ENCODE assay signal across 8 cellular contexts in genomic region chr12:53625946-53626701, GRCh38. TPM values are rescaled to one million over a fixed set of nuclear protein-coding genes. Genes with fewer than 3 reads are reported as not detected.
DNase-seq lines count a peak whose midpoint lies in the region; ATAC-seq, FAIRE-seq and TF ChIP-seq lines count a peak whose summit lies in the region.

Gene ATF7, minus strand, starts transcription at chr12:53626382. Its CDS starts 25,382 bp downstream, at chr12:53601000.

- H3K27ac Mint-ChIP-seq in activated T-cell treated with anti-CD3 and anti-CD28 coated beads, Interleukin-2, amount 50 U/mL, for 72 hours, result peak within 1 kb of the TSS; percentile 99

- peaks cover 37% of the 10 kb centered on the region for H3K4me1 Mint-ChIP-seq in activated T-cell treated with anti-CD3 and anti-CD28 coated beads, Interleukin-2, amount 50 U/mL, for 72 hours (ENCODE audit: low read depth)

- TF ChIP-seq EP300 in esophagus muscularis mucosa (IDR thresholded peaks at IDR 0.05), result no peak

- H3K4me1 ChIP-seq in esophagus muscularis mucosa (peaks cover 32 to 52% (median 47%) of the 10 kb centered on the region in 4 donors), muscle layer of duodenum (ENCODE audit: control insufficient read depth in 1 of 2, insufficient read depth in 2 of 2, low read length in 2 of 2) (peaks cover 16 to 22% of the 10 kb centered on the region in 2 donors)

- H3K4me3 ChIP-seq in esophagus muscularis mucosa, result peak within 1 kb of the TSS; percentile 61 to 91 (median 68)
- H3K4me3 ChIP-seq in muscle layer of duodenum (ENCODE audit: low read depth in 1 of 2, low read length in 2 of 2), result peak within 1 kb of the TSS; percentile 73 to 92

- TF ChIP-seq CTCF in esophagus muscularis mucosa (IDR thresholded peaks at IDR 0.05), result peak in 1 of 3 experiments; percentile 18

- H3K27ac ChIP-seq in KOPT-K1 (ENCODE audit: low read depth, low read length, poor library complexity, severe bottlenecking), result peak within 1 kb of the TSS; percentile 86
- peak within 1 kb of the TSS; percentile 86 to 92 (median 92) for H3K27ac ChIP-seq in esophagus muscularis mucosa (replicated peaks in 1 of 4)
- H3K27ac ChIP-seq in muscle layer of duodenum (ENCODE audit: low read length), result peak within 1 kb of the TSS; percentile 92

- DNase-seq in DMS79 (lab: John Stamatoyannopoulos, UW), result peak; percentile 77
- peak; percentile 90 for DNase-seq in RCC 7860 (ENCODE audit: low spot score)
- peak; percentile 98 to 99 for DNase-seq in activated T-cell treated with anti-CD3 and anti-CD28 coated beads, Interleukin-2, amount 50 U/mL, for 72 hours
- peak; percentile 100 for DNase-seq in esophagus muscularis mucosa (ENCODE audit: extremely low spot score)
- DNase-seq in stimulated activated CD8-positive, alpha-beta memory T cell treated with anti-CD3 and anti-CD28 coated beads, Interleukin-7, amount 100 ng/mL, for 4 hours (ENCODE audit: low read depth in 2 of 2), result peak; percentile 94 to 96

- FAIRE-seq in RCC 7860 (lab: Jason Lieb, UNC), result peak; percentile 76

- peaks cover 1 to 2% of the 10 kb centered on the region in 2 donors for H3K36me3 Mint-ChIP-seq in activated T-cell treated with anti-CD3 and anti-CD28 coated beads, Interleukin-2, amount 50 U/mL, for 72 hours (ENCODE audit: insufficient read depth in 2 of 2)

- H3K36me3 ChIP-seq in KOPT-K1 (ENCODE audit: insufficient read depth, low read length) (no peaks in the 10 kb centered on the region), esophagus muscularis mucosa (no peaks in the 10 kb centered on the region), muscle layer of duodenum (ENCODE audit: control insufficient read depth in 1 of 2, insufficient read depth in 2 of 2, low read length in 2 of 2) (peaks cover 0 to 4% of the 10 kb centered on the region in 2 donors)

- 0% methylated on average over 38 of the region's 48 CpGs for WGBS in esophagus muscularis mucosa

- TF ChIP-seq POLR2A in esophagus muscularis mucosa (IDR thresholded peaks at IDR 0.05; ENCODE audit: low read depth), result no peak

- no peaks in the 10 kb centered on the region for H3K9me3 ChIP-seq in KOPT-K1 (ENCODE audit: insufficient read depth, low read length, poor library complexity, severe bottlenecking)
- H3K9me3 ChIP-seq in esophagus muscularis mucosa, result no peaks in the 10 kb centered on the region
- no peaks in the 10 kb centered on the region for H3K9me3 ChIP-seq in muscle layer of duodenum (ENCODE audit: control insufficient read depth in 1 of 2, low read length in 2 of 2)

- intact Hi-C loops in esophagus muscularis mucosa (cut with DNase I), result loop anchor here (5.0 kb wide), 1 partner anchor 51 kb away; the partner anchor contains the start of gene ATP5MC2

- peak within 1 kb of the TSS; percentile 99 to 100 for H3K4me3 Mint-ChIP-seq in activated T-cell treated with anti-CD3 and anti-CD28 coated beads, Interleukin-2, amount 50 U/mL, for 72 hours

- H3K27me3 Mint-ChIP-seq in activated T-cell treated with anti-CD3 and anti-CD28 coated beads, Interleukin-2, amount 50 U/mL, for 72 hours (ENCODE audit: low read depth), result no peaks in the 10 kb centered on the region

- H3K27me3 ChIP-seq in esophagus muscularis mucosa, result no peaks in the 10 kb centered on the region
- H3K27me3 ChIP-seq in muscle layer of duodenum (ENCODE audit: low read depth, low read length), result no peaks in the 10 kb centered on the region

- H3K9me3 Mint-ChIP-seq in activated T-cell treated with anti-CD3 and anti-CD28 coated beads, Interleukin-2, amount 50 U/mL, for 72 hours, result no peaks in the 10 kb centered on the region

- ATAC-seq in GM21786 (IDR thresholded peaks at IDR 0.05; ENCODE audit: unreplicated experiment), result peak; percentile 93
- peak; percentile 97 for ATAC-seq in activated T-cell treated with anti-CD3 and anti-CD28 coated beads, Interleukin-2, amount 50 U/mL, for 72 hours (replicated peaks in 1 of 2)

RNA-seq across cellular contexts. Expression of gene ATF7, which starts in this region (rescaled TPM):
- total RNA-seq in activated T-cell treated with anti-CD3 and anti-CD28 coated beads, Interleukin-2, amount 50 U/mL, for 72 hours, result 10 to 100 TPM; 27.4 to 28.1 TPM
- 10 to 100 TPM; 23.5 to 43.6 (median 37.1) TPM for total RNA-seq in esophagus muscularis mucosa

Comparison
In these comparisons a context has a peak if more than half of its experiments do, and no peak if none do; other contexts are left out.
1. Peak in every context shown above with its lines: DNase-seq, ATAC-seq, H3K4me3 ChIP-seq and H3K27ac ChIP-seq.